24 cellular contexts compared by ENCODE assay signal in the genomic region with DNA sequence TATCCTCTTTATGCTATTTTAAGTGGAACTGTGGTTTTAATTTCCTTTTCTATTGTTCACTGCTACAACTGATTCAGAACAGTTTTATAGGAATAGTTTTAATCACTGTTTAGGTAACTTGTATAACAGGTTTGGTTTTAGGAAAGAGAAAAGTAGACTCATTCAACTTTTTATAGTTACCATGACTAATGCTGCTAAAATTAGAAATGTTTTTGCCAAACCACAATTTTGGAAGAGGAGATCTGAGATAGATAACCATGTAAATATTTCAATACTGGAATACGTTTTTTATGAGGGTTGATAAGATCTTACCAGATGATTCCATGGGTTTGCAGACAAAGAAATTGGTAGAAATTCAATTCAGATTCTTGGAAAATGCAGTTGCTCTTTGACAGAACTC.
DNase-seq lines count a peak whose midpoint lies in the region; ATAC-seq and TF ChIP-seq lines count a peak whose summit lies in the region.
"Had no signal": no experiment of that assay in that cellular context is flagged by ENCODE, and none has a peak within 500 bp of the region (broad histone marks: within the 10 kb centered on the region; RNA-seq: fewer than 3 reads in every experiment).

No MANE protein-coding gene starts in this region.

- RAD21 ChIA-PET in HCT116 (lab: Charles Lee; ENCODE audit: low non-redundant PET in 1 of 2, low total read pairs in 2 of 2, uncharacterized antibody in 2 of 2, unreplicated experiment in 2 of 2) = no interaction called here

- H3K36me3 ChIP-seq in HCT116 (ENCODE audit: control insufficient read depth in 1 of 2, insufficient read depth in 2 of 2, low read length in 2 of 2) = no peaks in the 10 kb centered on the region
- H3K36me3 ChIP-seq: adrenal gland, prostate gland, thoracic aorta had no signal

- H3K27me3 Mint-ChIP-seq in activated T-cell treated with anti-CD3 and anti-CD28 coated beads, Interleukin-2, amount 50 U/mL, for 24 hours = no peaks in the 10 kb centered on the region
- H3K27me3 Mint-ChIP-seq in activated naive CD8-positive, alpha-beta T cell treated with anti-CD3 and anti-CD28 coated beads, Interleukin-2, amount 50 U/mL, for 24 hours = no peaks in the 10 kb centered on the region
- H3K27me3 Mint-ChIP-seq in type B pancreatic cell = no peaks in the 10 kb centered on the region
- H3K27me3 Mint-ChIP-seq: CD4-positive, CD25-positive, alpha-beta regulatory T cell had no signal

- no peak overlapping the region for H3K9ac ChIP-seq in HCT116 (ENCODE audit: low read length)

- H3K27ac Mint-ChIP-seq in activated T-cell treated with anti-CD3 and anti-CD28 coated beads, Interleukin-2, amount 50 U/mL, for 24 hours = no peak overlapping the region
- no peak overlapping the region for H3K27ac Mint-ChIP-seq in activated naive CD8-positive, alpha-beta T cell treated with anti-CD3 and anti-CD28 coated beads, Interleukin-2, amount 50 U/mL, for 24 hours
- H3K27ac Mint-ChIP-seq in type B pancreatic cell = no peak overlapping the region
- H3K27ac Mint-ChIP-seq: CD4-positive, CD25-positive, alpha-beta regulatory T cell; mesothelial cell of epicardium had no signal

- H3K27me3 ChIP-seq in HCT116 (ENCODE audit: insufficient read depth, low read length) = no peaks in the 10 kb centered on the region
- H3K27me3 ChIP-seq: adrenal gland had no signal

- H3K4me1 ChIP-seq in HCT116 (ENCODE audit: control insufficient read depth in 1 of 2, insufficient read depth in 2 of 2, low read length in 2 of 2) = peaks cover 8 to 9% of the 10 kb centered on the region in 2 experiments
- H3K4me1 ChIP-seq: adrenal gland, prostate gland had no signal

- no peak for TF ChIP-seq RAD21 in HCT116 (IDR thresholded peaks at IDR 0.05; ENCODE audit: low read depth)

- peak overlapping the region; percentile 3 for H2AFZ ChIP-seq in HCT116 (ENCODE audit: low read depth, low read length, poor library complexity, severe bottlenecking)

- TF ChIP-seq CTCF in 22Rv1 (IDR thresholded peaks at IDR 0.05) (no peak), HCT116 (IDR thresholded peaks at IDR 0.05 in 2 of 3, conservative IDR thresholded peaks at IDR 0.05 in 1 of 3; ENCODE audit: borderline replicate concordance in 1 of 3, insufficient read depth in 1 of 3, low read depth in 2 of 3, low read length in 2 of 3) (no peak), RWPE1 (conservative IDR thresholded peaks at IDR 0.05; ENCODE audit: low read depth) (no peak), epithelial cell of esophagus (IDR thresholded peaks at IDR 0.05; ENCODE audit: insufficient read depth, low read depth, low read length, missing control alignments) (no peak), type B pancreatic cell (conservative IDR thresholded peaks at IDR 0.05) (no peak)

- no peaks in the 10 kb centered on the region for H4K20me1 ChIP-seq in HCT116 (ENCODE audit: insufficient read depth)

- no peaks in the 10 kb centered on the region for H3K79me2 ChIP-seq in HCT116 (ENCODE audit: insufficient read depth, low read length)

- POLR2A ChIA-PET in HCT116 (lab: Charles Lee) = no interaction called here
- POLR2A ChIA-PET in RWPE1 (lab: Yijun Ruan, JAX; ENCODE audit: low non-redundant PET) = no interaction called here

- H3K9me2 ChIP-seq in HCT116 (ENCODE audit: insufficient read depth) = no peaks in the 10 kb centered on the region

- H3K4me1 Mint-ChIP-seq in activated T-cell treated with anti-CD3 and anti-CD28 coated beads, Interleukin-2, amount 50 U/mL, for 24 hours (ENCODE audit: low read depth) = no peaks in the 10 kb centered on the region
- H3K4me1 Mint-ChIP-seq in activated naive CD8-positive, alpha-beta T cell treated with anti-CD3 and anti-CD28 coated beads, Interleukin-2, amount 50 U/mL, for 24 hours = no peaks in the 10 kb centered on the region
- H3K4me1 Mint-ChIP-seq in type B pancreatic cell (ENCODE audit: unreplicated experiment) = no peaks in the 10 kb centered on the region
- H3K4me1 Mint-ChIP-seq: CD4-positive, CD25-positive, alpha-beta regulatory T cell; mesothelial cell of epicardium; neural crest cell had no signal

- peak overlapping the region; percentile 34 for H3K27ac ChIP-seq in 22Rv1
- H3K27ac ChIP-seq in HCT116 (ENCODE audit: low read depth, low read length) = no peak overlapping the region
- H3K27ac ChIP-seq in RWPE1 = no peak overlapping the region
- H3K27ac ChIP-seq: adrenal gland, prostate gland, thoracic aorta had no signal

- DNase-seq in HCT116 (ENCODE audit: low read depth, low spot score) = no peak
- peak; percentile 10 for DNase-seq in RWPE1 (ENCODE audit: low spot score)
- peak; percentile 18 for DNase-seq in epithelial cell of esophagus (ENCODE audit: low read depth)
- no peak for DNase-seq in activated T-cell treated with anti-CD3 and anti-CD28 coated beads, Interleukin-2, amount 50 U/mL, for 24 hours
- no peak for DNase-seq in activated naive CD8-positive, alpha-beta T cell treated with anti-CD3 and anti-CD28 coated beads, Interleukin-2, amount 50 U/mL, for 24 hours
- DNase-seq in type B pancreatic cell (ENCODE audit: extremely low spot score, unreplicated experiment) = no peak
- DNase-seq: ACHN; activated CD4-positive, alpha-beta T cell treated with anti-CD3 and anti-CD28 coated beads for 48 hours; activated effector memory CD4-positive, alpha-beta T cell treated with Interleukin-2 at 50 U/mL for 16 hours; adrenal gland; CD4-positive, CD25-positive, alpha-beta regulatory T cell; cerebellar nuclear complex; DMS53; foreskin melanocyte; left colon; NCI-H1105 treated with DMSO at 0.1 percent for 48 hours; NCI-H526 treated with DMSO at 0.1 percent for 48 hours had no signal

- peaks cover 5% of the 10 kb centered on the region for H3K9me3 Mint-ChIP-seq in activated T-cell treated with anti-CD3 and anti-CD28 coated beads, Interleukin-2, amount 50 U/mL, for 24 hours
- H3K9me3 Mint-ChIP-seq in activated naive CD8-positive, alpha-beta T cell treated with anti-CD3 and anti-CD28 coated beads, Interleukin-2, amount 50 U/mL, for 24 hours = no peaks in the 10 kb centered on the region
- H3K9me3 Mint-ChIP-seq in type B pancreatic cell = no peaks in the 10 kb centered on the region
- H3K9me3 Mint-ChIP-seq: neural crest cell had no signal

- intact Hi-C loops in HCT116 (cut with micrococcal nuclease) = no loop called here

- no peaks in the 10 kb centered on the region for H3K9me3 ChIP-seq in HCT116 (ENCODE audit: control insufficient read depth in 1 of 2, insufficient read depth in 1 of 2, low read depth in 1 of 2, low read length in 2 of 2)
- H3K9me3 ChIP-seq: prostate gland had no signal

- no peak for ATAC-seq in HCT116
- ATAC-seq in HG03097 (IDR thresholded peaks at IDR 0.05; ENCODE audit: low FRiP score, unreplicated experiment) = no peak
- no peak for ATAC-seq in activated naive CD8-positive, alpha-beta T cell treated with anti-CD3 and anti-CD28 coated beads, Interleukin-2, amount 50 U/mL, for 24 hours
- ATAC-seq: K562, left colon had no signal

- CTCF ChIA-PET in HCT116 (lab: Charles Lee) (no interaction called here), RWPE1 (lab: Yijun Ruan, JAX) (no interaction called here)

- no peak overlapping the region for H3K4me3 ChIP-seq in HCT116 (replicated peaks in 1 of 2; ENCODE audit: low read depth in 1 of 2, low read length in 2 of 2)
- H3K4me3 ChIP-seq in epithelial cell of esophagus (ENCODE audit: low read length) = no peak overlapping the region
- H3K4me3 ChIP-seq: adrenal gland, K562, prostate gland, thoracic aorta had no signal

- H3K4me2 ChIP-seq in HCT116 (ENCODE audit: low read length) = peak overlapping the region; percentile 26; the same call in 1 of the 2 replicates

- no TSS peak for BruUV-seq in HCT116 (replicated peaks; lab: Mats Ljungman, UMichigan)

- H3K4me3 Mint-ChIP-seq in activated T-cell treated with anti-CD3 and anti-CD28 coated beads, Interleukin-2, amount 50 U/mL, for 24 hours = no peak overlapping the region
- H3K4me3 Mint-ChIP-seq in activated naive CD8-positive, alpha-beta T cell treated with anti-CD3 and anti-CD28 coated beads, Interleukin-2, amount 50 U/mL, for 24 hours = no peak overlapping the region
- no peak overlapping the region for H3K4me3 Mint-ChIP-seq in type B pancreatic cell
- H3K4me3 Mint-ChIP-seq: CD4-positive, CD25-positive, alpha-beta regulatory T cell; mesothelial cell of epicardium; neural crest cell had no signal

- no peaks in the 10 kb centered on the region for H3K36me3 Mint-ChIP-seq in activated T-cell treated with anti-CD3 and anti-CD28 coated beads, Interleukin-2, amount 50 U/mL, for 24 hours (ENCODE audit: low read depth)
- no peaks in the 10 kb centered on the region for H3K36me3 Mint-ChIP-seq in activated naive CD8-positive, alpha-beta T cell treated with anti-CD3 and anti-CD28 coated beads, Interleukin-2, amount 50 U/mL, for 24 hours (ENCODE audit: low read depth)
- H3K36me3 Mint-ChIP-seq in type B pancreatic cell = no peaks in the 10 kb centered on the region
- H3K36me3 Mint-ChIP-seq: CD4-positive, CD25-positive, alpha-beta regulatory T cell; mesothelial cell of epicardium had no signal

- no peak for TF ChIP-seq POLR2A in HCT116 (IDR thresholded peaks at IDR 0.05; ENCODE audit: borderline replicate concordance, extremely low read depth, insufficient read depth, insufficient read length)

TF ChIP-seq in HCT116, 20 proteins besides CTCF, POLR2A, EP300 and RAD21:
- TF ChIP-seq JUND (IDR thresholded peaks at IDR 0.05) (peak; percentile 31; the same call in 1 of the 2 replicates), FOSL1 (IDR thresholded peaks at IDR 0.05; ENCODE audit: low read depth) (0 out of 2 replicates have a peak, but pooled peaks have one; percentile 30), EGR1 (IDR thresholded peaks at IDR 0.05; ENCODE audit: low read depth) (no peak), EZH2 (IDR thresholded peaks at IDR 0.05) (no peak), SP1 (IDR thresholded peaks at IDR 0.05; ENCODE audit: low read depth) (peak; percentile 39; the same call in 1 of the 2 replicates)

Comparison
In these comparisons a context has a peak if more than half of its experiments do, and no peak if none do; other contexts are left out.
1. DNase-seq: peak in RWPE1 (single experiment) and epithelial cell of esophagus (single experiment); none in HCT116 (single experiment), activated T-cell treated with anti-CD3 and anti-CD28 coated beads, Interleukin-2, amount 50 U/mL, for 24 hours (single experiment), activated naive CD8-positive, alpha-beta T cell treated with anti-CD3 and anti-CD28 coated beads, Interleukin-2, amount 50 U/mL, for 24 hours (single experiment) and type B pancreatic cell (single experiment).